8 cellular contexts compared by ENCODE assay signal in genomic region chr11:17351171-17351509, GRCh38. TPM values are rescaled to one million over a fixed set of nuclear protein-coding genes. Genes with fewer than 3 reads are reported as not detected.
DNase-seq lines count a peak whose midpoint lies in the region; ATAC-seq and FAIRE-seq lines count a peak whose summit lies in the region.

No MANE protein-coding gene starts in this region.

- intact Hi-C loops in activated CD4-positive, alpha-beta T cell treated with anti-CD3 and anti-CD28 coated beads for 36 hours (cut with DNase I, micrococcal nuclease): loop anchor here (1.0 to 5.0 kb wide), 8 partner anchors 38 to 1031 kb away; partner anchors contain the start of genes C11orf58 (in 1 of the 2), NUCB2 (in 1 of the 2) and PIK3C2A (in 1 of the 2)

- H3K27ac Mint-ChIP-seq in activated CD4-positive, alpha-beta T cell treated with anti-CD3 and anti-CD28 coated beads for 36 hours: peak overlapping the region; percentile 52
- peak overlapping the region; percentile 15 for H3K27ac Mint-ChIP-seq in activated T-helper 17 cell treated with anti-CD3 and anti-CD28 coated beads, Interleukin-2, amount 50 U/mL, for 72 hours
- peak overlapping the region in 5 of 6 donors; percentile 85 to 95 (median 91) for H3K27ac Mint-ChIP-seq in immature natural killer cell

- H3K4me1 Mint-ChIP-seq in activated CD4-positive, alpha-beta T cell treated with anti-CD3 and anti-CD28 coated beads for 36 hours: peaks cover 35% of the 10 kb centered on the region
- H3K4me1 Mint-ChIP-seq in activated T-helper 17 cell treated with anti-CD3 and anti-CD28 coated beads, Interleukin-2, amount 50 U/mL, for 72 hours: peaks cover 26% of the 10 kb centered on the region
- peaks cover 32 to 40% of the 10 kb centered on the region in 2 donors for H3K4me1 Mint-ChIP-seq in immature natural killer cell

- H3K36me3 Mint-ChIP-seq in activated CD4-positive, alpha-beta T cell treated with anti-CD3 and anti-CD28 coated beads for 36 hours (ENCODE audit: low read depth): no peaks in the 10 kb centered on the region
- H3K36me3 Mint-ChIP-seq in activated T-helper 17 cell treated with anti-CD3 and anti-CD28 coated beads, Interleukin-2, amount 50 U/mL, for 72 hours (ENCODE audit: low read depth): no peaks in the 10 kb centered on the region
- no peaks in the 10 kb centered on the region for H3K36me3 Mint-ChIP-seq in immature natural killer cell

- H3K27me3 Mint-ChIP-seq in activated CD4-positive, alpha-beta T cell treated with anti-CD3 and anti-CD28 coated beads for 36 hours: peaks cover 11% of the 10 kb centered on the region
- no peaks in the 10 kb centered on the region for H3K27me3 Mint-ChIP-seq in activated T-helper 17 cell treated with anti-CD3 and anti-CD28 coated beads, Interleukin-2, amount 50 U/mL, for 72 hours
- peaks cover 7 to 28% (median 21%) of the 10 kb centered on the region in 3 donors for H3K27me3 Mint-ChIP-seq in immature natural killer cell (ENCODE audit: low read depth in 3 of 3)

- no peak for DNase-seq in activated CD4-positive, alpha-beta T cell treated with anti-CD3 and anti-CD28 coated beads for 36 hours
- no peak for DNase-seq in activated CD4-positive, alpha-beta T cell treated with anti-CD3 and anti-CD28 coated beads, Interleukin-2, amount 50 U/mL, for 1 hour
- DNase-seq in immature natural killer cell (no peak), superior temporal gyrus (ENCODE audit: extremely low spot score) (peak; percentile 29), RKO (ENCODE audit: low spot score) (no peak), GM19239 (ENCODE audit: insufficient read length, low spot score) (no peak)

- POLR2A ChIA-PET in activated CD4-positive, alpha-beta T cell treated with anti-CD3 and anti-CD28 coated beads for 36 hours (lab: Charles Lee): no interaction called here

- peak overlapping the region; percentile 77 for H3K4me3 Mint-ChIP-seq in activated CD4-positive, alpha-beta T cell treated with anti-CD3 and anti-CD28 coated beads for 36 hours
- peak overlapping the region; percentile 95 for H3K4me3 Mint-ChIP-seq in activated T-helper 17 cell treated with anti-CD3 and anti-CD28 coated beads, Interleukin-2, amount 50 U/mL, for 72 hours
- H3K4me3 Mint-ChIP-seq in immature natural killer cell: peak overlapping the region; percentile 83 to 96 (median 95)

- FAIRE-seq in GM19239 (lab: Jason Lieb, UNC): no peak

- peak; percentile 3 for ATAC-seq in activated CD4-positive, alpha-beta T cell treated with anti-CD3 and anti-CD28 coated beads for 36 hours
- no peak for ATAC-seq in activated T-helper 17 cell treated with anti-CD3 and anti-CD28 coated beads, Interleukin-2, amount 50 U/mL, for 72 hours (replicated peaks)
- no peak for ATAC-seq in HG03025 (IDR thresholded peaks at IDR 0.05; ENCODE audit: low FRiP score, unreplicated experiment)

- H3K9me3 Mint-ChIP-seq in activated CD4-positive, alpha-beta T cell treated with anti-CD3 and anti-CD28 coated beads for 36 hours (ENCODE audit: low read depth): peaks cover 3% of the 10 kb centered on the region
- no peaks in the 10 kb centered on the region for H3K9me3 Mint-ChIP-seq in activated T-helper 17 cell treated with anti-CD3 and anti-CD28 coated beads, Interleukin-2, amount 50 U/mL, for 72 hours
- peaks cover 0 to 3% (median 0%) of the 10 kb centered on the region in 6 donors for H3K9me3 Mint-ChIP-seq in immature natural killer cell

- CTCF ChIA-PET in activated CD4-positive, alpha-beta T cell treated with anti-CD3 and anti-CD28 coated beads for 36 hours (lab: Charles Lee): interaction anchor here (1.1 to 1.2 kb wide), 2 partner anchors 36 to 55 kb away, joined by 3 read pairs; no protein-coding TSS in a partner anchor

RNA-seq across cellular contexts. Expression of gene NCR3LG1, which starts 0.5 kb away (rescaled TPM):
- under 1 TPM; 0.80 to 0.86 TPM for total RNA-seq in activated CD4-positive, alpha-beta T cell treated with anti-CD3 and anti-CD28 coated beads for 36 hours
- total RNA-seq in activated T-helper 17 cell treated with anti-CD3 and anti-CD28 coated beads, Interleukin-2, amount 50 U/mL, for 72 hours: under 1 TPM; 0.73 to 0.95 TPM
- under 1 TPM in 2 of 3 donors, not detected in 1; 0.24 to 0.49 TPM for polyA plus RNA-seq in immature natural killer cell

RNA-seq across cellular contexts. Expression of gene KCNJ11, which starts 37.3 kb away (rescaled TPM):
- total RNA-seq in activated CD4-positive, alpha-beta T cell treated with anti-CD3 and anti-CD28 coated beads for 36 hours: under 1 TPM; 0.23 to 0.43 TPM
- total RNA-seq in activated T-helper 17 cell treated with anti-CD3 and anti-CD28 coated beads, Interleukin-2, amount 50 U/mL, for 72 hours: under 1 TPM in 1 of 2 donors, not detected in 1; 0.32 TPM
- polyA plus RNA-seq in immature natural killer cell: not detected

Comparison
In these comparisons a context has a peak if more than half of its experiments do, and no peak if none do; other contexts are left out.
1. H3K27ac Mint-ChIP-seq: peak in every context shown above with its lines; median percentile 91 in immature natural killer cell; 52 in activated CD4-positive, alpha-beta T cell treated with anti-CD3 and anti-CD28 coated beads for 36 hours; 15 in activated T-helper 17 cell treated with anti-CD3 and anti-CD28 coated beads, Interleukin-2, amount 50 U/mL, for 72 hours.